8 cellular contexts compared by ENCODE assay signal in the genomic region with DNA sequence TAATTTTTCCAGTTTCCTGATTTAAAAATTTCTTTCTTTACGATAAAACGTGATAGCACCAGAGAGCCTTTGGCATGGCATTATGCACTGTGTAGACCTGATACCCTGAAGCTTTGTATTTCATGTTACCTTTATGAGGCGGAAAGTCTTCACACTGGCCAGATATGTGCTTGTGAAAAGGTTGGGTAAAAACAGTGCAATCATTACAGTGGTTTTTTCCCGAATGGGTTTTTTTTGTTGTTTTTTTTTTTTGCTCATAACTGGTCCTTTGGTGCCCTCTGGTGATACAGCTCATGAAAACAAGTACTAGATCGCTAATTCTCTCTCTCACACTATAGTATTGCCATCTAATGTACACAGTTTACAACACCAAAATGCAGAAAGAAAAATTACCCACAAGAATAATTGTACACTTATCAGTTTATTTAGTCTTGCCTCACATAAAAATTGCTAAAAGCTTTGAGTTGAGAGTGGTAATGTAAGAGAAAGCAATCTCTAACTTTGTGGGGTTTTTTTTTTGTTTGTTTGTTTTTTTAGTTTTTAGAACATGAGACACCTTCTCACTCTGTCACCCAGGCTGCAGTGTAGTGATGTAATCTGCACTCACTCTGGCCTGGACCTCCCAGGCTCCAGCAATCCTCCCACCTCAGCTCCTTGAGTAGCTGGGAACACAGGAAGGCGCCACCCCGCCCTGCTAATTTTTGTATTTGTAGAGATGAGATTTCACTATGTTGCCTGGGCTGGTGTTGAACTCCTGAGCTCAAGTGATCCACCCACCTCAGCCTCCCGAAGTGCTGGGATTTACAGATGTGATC. TPM values are rescaled to one million over a fixed set of nuclear protein-coding genes. Genes with fewer than 3 reads are reported as not detected.
A peak's percentile ranks its signal among the peaks of the same experiment; 100 is the strongest.
DNase-seq lines count a peak whose midpoint lies in the region; ATAC-seq and TF ChIP-seq lines count a peak whose summit lies in the region.

No MANE protein-coding gene starts in this region.

- H3K9me3 Mint-ChIP-seq in CD14-positive monocyte, result peaks cover 11 to 33% (median 25%) of the 10 kb centered on the region in 7 donors
- H3K9me3 Mint-ChIP-seq in activated T-cell treated with anti-CD3 and anti-CD28 coated beads, Interleukin-2, amount 50 U/mL, for 24 hours, result peaks cover 5% of the 10 kb centered on the region

- peaks cover 16% of the 10 kb centered on the region for H3K9me3 ChIP-seq in neutrophil

- H3K27ac ChIP-seq in neutrophil, result no peak overlapping the region

- H3K4me1 Mint-ChIP-seq in CD14-positive monocyte, result peaks cover 2% of the 10 kb centered on the region
- peaks cover 13% of the 10 kb centered on the region for H3K4me1 Mint-ChIP-seq in activated T-cell treated with anti-CD3 and anti-CD28 coated beads, Interleukin-2, amount 50 U/mL, for 24 hours (ENCODE audit: low read depth)

- H3K36me3 Mint-ChIP-seq in CD14-positive monocyte, result peaks cover 10 to 11% of the 10 kb centered on the region in 2 donors
- peaks cover 29% of the 10 kb centered on the region for H3K36me3 Mint-ChIP-seq in activated T-cell treated with anti-CD3 and anti-CD28 coated beads, Interleukin-2, amount 50 U/mL, for 24 hours (ENCODE audit: low read depth)

- no peak overlapping the region for H3K27ac Mint-ChIP-seq in CD14-positive monocyte
- H3K27ac Mint-ChIP-seq in activated T-cell treated with anti-CD3 and anti-CD28 coated beads, Interleukin-2, amount 50 U/mL, for 24 hours, result no peak overlapping the region

- DNase-seq in CD14-positive monocyte (ENCODE audit: low spot score), result no peak
- peak; percentile 42 for DNase-seq in SKM-1 (lab: John Stamatoyannopoulos, UW; ENCODE audit: unreplicated experiment)
- DNase-seq in fibroblast of peridontal ligament (ENCODE audit: extremely low read depth), result peak; percentile 85
- DNase-seq in NCI-H187 treated with DMSO at 0.1 percent for 48 hours (lab: John Stamatoyannopoulos, UW), result no peak
- no peak for DNase-seq in activated T-cell treated with anti-CD3 and anti-CD28 coated beads, Interleukin-2, amount 50 U/mL, for 24 hours

- peaks cover 0 to 2% (median 1%) of the 10 kb centered on the region in 3 donors for H3K27me3 Mint-ChIP-seq in CD14-positive monocyte (ENCODE audit: low read depth in 3 of 3)
- H3K27me3 Mint-ChIP-seq in activated T-cell treated with anti-CD3 and anti-CD28 coated beads, Interleukin-2, amount 50 U/mL, for 24 hours, result no peaks in the 10 kb centered on the region

- no peaks in the 10 kb centered on the region for H3K36me3 ChIP-seq in neutrophil

- ATAC-seq in GM18858 (IDR thresholded peaks at IDR 0.05; ENCODE audit: unreplicated experiment) (peak; percentile 72), HG03439 (IDR thresholded peaks at IDR 0.05; ENCODE audit: unreplicated experiment) (peak; percentile 61)

- no peaks in the 10 kb centered on the region for H3K27me3 ChIP-seq in neutrophil

- H3K4me3 ChIP-seq in neutrophil (ENCODE audit: low read depth in 1 of 2, low read length in 1 of 2), result no peak overlapping the region

- no peak overlapping the region for H3K4me3 Mint-ChIP-seq in CD14-positive monocyte
- no peak overlapping the region for H3K4me3 Mint-ChIP-seq in activated T-cell treated with anti-CD3 and anti-CD28 coated beads, Interleukin-2, amount 50 U/mL, for 24 hours

- TF ChIP-seq CTCF in CD14-positive monocyte (IDR thresholded peaks at IDR 0.05) (peak; percentile 74), neutrophil (IDR thresholded peaks at IDR 0.05) (peak; percentile 24)

- no peaks in the 10 kb centered on the region for H3K4me1 ChIP-seq in neutrophil (ENCODE audit: control insufficient read depth in 1 of 2, insufficient read depth in 1 of 2, low read depth in 1 of 2, low read length in 1 of 2)

- intact Hi-C loops in CD14-positive monocyte (cut with micrococcal nuclease), result loop anchor here (5.0 to 10.0 kb wide), 2 partner anchors 304 to 1976 kb away; no protein-coding TSS in a partner anchor

RNA-seq across cellular contexts. Expression of gene SPCS3, which starts 21.3 kb away (rescaled TPM):
- polyA plus RNA-seq in CD14-positive monocyte, result 100 to 1,000 TPM; 107 to 112 TPM

Comparison
In these comparisons a context has a peak if more than half of its experiments do, and no peak if none do; other contexts are left out.
1. DNase-seq: peak in SKM-1 (single experiment) and fibroblast of peridontal ligament (single experiment); none in CD14-positive monocyte (single experiment), NCI-H187 treated with DMSO at 0.1 percent for 48 hours (single experiment) and activated T-cell treated with anti-CD3 and anti-CD28 coated beads, Interleukin-2, amount 50 U/mL, for 24 hours (single experiment).